Comparison of ENCODE assay signal across 12 cellular contexts in the genomic region with DNA sequence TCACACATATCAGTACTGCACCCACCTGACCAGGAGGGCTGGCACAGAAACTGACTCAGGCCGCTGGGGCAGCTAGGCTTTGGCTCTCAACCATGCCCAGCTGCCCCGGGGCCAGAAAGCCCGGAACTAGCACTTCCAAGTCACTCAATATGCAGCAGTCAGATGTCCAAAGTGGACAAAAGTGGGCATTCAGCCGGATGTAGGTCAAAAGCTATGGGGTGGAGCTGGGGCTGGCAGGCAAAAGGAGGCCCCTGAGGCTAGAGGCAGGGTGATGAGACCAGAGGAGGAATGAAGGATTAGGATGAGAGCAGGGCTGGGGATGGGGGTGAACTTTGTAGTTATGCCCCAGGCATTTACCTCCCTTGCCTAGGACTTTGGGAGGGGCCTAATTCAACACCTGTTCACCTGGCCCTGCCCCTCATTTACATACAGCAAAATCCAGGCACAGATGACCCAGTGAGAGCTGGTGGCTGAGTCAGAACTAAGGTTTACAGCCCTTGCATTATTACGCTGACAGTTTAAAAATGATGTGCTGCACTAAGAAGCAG. TPM values are rescaled to one million over a fixed set of nuclear protein-coding genes. Genes with fewer than 3 reads are reported as not detected.
A peak's percentile ranks its signal among the peaks of the same experiment; 100 is the strongest.
DNase-seq lines count a peak whose midpoint lies in the region; ATAC-seq and TF ChIP-seq lines count a peak whose summit lies in the region.
"Had no signal": no experiment of that assay in that cellular context is flagged by ENCODE, and none has a peak within 500 bp of the region (broad histone marks: within the 10 kb centered on the region; RNA-seq: fewer than 3 reads in every experiment).

No MANE protein-coding gene starts in this region.

- peaks cover 11 to 14% of the 10 kb centered on the region in 2 donors for H3K4me1 Mint-ChIP-seq in natural killer cell

- no peak overlapping the region for H3K4me3 ChIP-seq in colonic mucosa
- H3K4me3 ChIP-seq: skin epidermis had no signal

- H3K4me3 Mint-ChIP-seq in natural killer cell = no peak overlapping the region

- peaks cover 6% of the 10 kb centered on the region for H3K4me1 ChIP-seq in colonic mucosa

- H3K9ac ChIP-seq in colonic mucosa (ENCODE audit: low read depth in 2 of 2, low read length in 2 of 2) = peak overlapping the region in 1 of 2 donors; percentile 79

- DNase-seq in C1 segment of cervical spinal cord (lab: John Stamatoyannopoulos, UW) = peak in 12 of 14 donors; percentile 40 to 91 (median 75)
- DNase-seq in NCI-H2196 treated with DMSO at 0.1 percent for 48 hours (lab: John Stamatoyannopoulos, UW; ENCODE audit: unreplicated experiment) = peak; percentile 40
- DNase-seq in colonic mucosa = peak; percentile 73
- DNase-seq in middle frontal gyrus (ENCODE audit: extremely low spot score, low spot score) = peak; percentile 66
- no peak for DNase-seq in natural killer cell
- DNase-seq in NCI-H524 (lab: John Stamatoyannopoulos, UW) = no peak
- no peak for DNase-seq in NCI-H2081 treated with DMSO at 0.1 percent for 48 hours (lab: John Stamatoyannopoulos, UW)
- DNase-seq: T-helper 1 cell had no signal

- peak overlapping the region; percentile 76 for H3K27ac ChIP-seq in colonic mucosa

- H3K27ac Mint-ChIP-seq in natural killer cell = no peak overlapping the region

- TF ChIP-seq CTCF in colonic mucosa (IDR thresholded peaks at IDR 0.05) = no peak
- TF ChIP-seq CTCF in natural killer cell (IDR thresholded peaks at IDR 0.05) = no peak

- H3K27me3 ChIP-seq in colonic mucosa = no peaks in the 10 kb centered on the region

- H3K27me3 Mint-ChIP-seq in natural killer cell (ENCODE audit: low read depth in 2 of 2) = no peaks in the 10 kb centered on the region

- H3K9me3 ChIP-seq in colonic mucosa = no peaks in the 10 kb centered on the region

- no peaks in the 10 kb centered on the region for H3K36me3 ChIP-seq in colonic mucosa

- no peaks in the 10 kb centered on the region for H3K36me3 Mint-ChIP-seq in natural killer cell

- ATAC-seq in natural killer cell = no peak
- ATAC-seq in GM21825 (IDR thresholded peaks at IDR 0.05; ENCODE audit: unreplicated experiment) = no peak

- no peaks in the 10 kb centered on the region for H3K9me3 Mint-ChIP-seq in natural killer cell

- intact Hi-C loops in colonic mucosa (cut with DNase I) = no loop called here
- intact Hi-C loops in natural killer cell (cut with micrococcal nuclease) = no loop called here

RNA-seq across cellular contexts. Expression of a gene that starts 30.7 kb away (rescaled TPM):
- 10 to 100 TPM in 1 of 2 donors, 1 to 10 TPM in 1; 3.3 to 13.5 TPM for total RNA-seq in colonic mucosa
- under 1 TPM; 0.29 to 0.93 (median 0.64) TPM for total RNA-seq in natural killer cell
- total RNA-seq: HepG2, mesenteric fat pad had no signal

Comparison
In these comparisons a context has a peak if more than half of its experiments do, and no peak if none do; other contexts are left out.
1. DNase-seq: peak in C1 segment of cervical spinal cord (12 of 14), NCI-H2196 treated with DMSO at 0.1 percent for 48 hours (single experiment), colonic mucosa (single experiment) and middle frontal gyrus (single experiment); none in natural killer cell (single experiment), NCI-H524 (0 of 2) and NCI-H2081 treated with DMSO at 0.1 percent for 48 hours (single experiment).